8 cellular contexts compared by ENCODE assay signal in genomic region chr2:84516234-84516986, GRCh38. TPM values are rescaled to one million over a fixed set of nuclear protein-coding genes. Genes with fewer than 3 reads are reported as not detected.
A peak's percentile ranks its signal among the peaks of the same experiment; 100 is the strongest.
DNase-seq lines count a peak whose midpoint lies in the region; ATAC-seq and TF ChIP-seq lines count a peak whose summit lies in the region.

Gene DNAH6 (plus strand): TSS chr2:84516498. CDS start chr2:84517827, 1,329 bp downstream.

- H3K27ac ChIP-seq in 22Rv1: peak within 1 kb of the TSS; percentile 44
- no peak within 1 kb of the TSS for H3K27ac ChIP-seq in colonic mucosa

- peak within 1 kb of the TSS; percentile 47 for H3K27ac Mint-ChIP-seq in activated CD4-positive, alpha-beta T cell treated with anti-CD3 and anti-CD28 coated beads, Interleukin-2, amount 10 ng/mL, durations not matched to agents 24 days and 14 days

- H3K4me3 Mint-ChIP-seq in activated CD4-positive, alpha-beta T cell treated with anti-CD3 and anti-CD28 coated beads, Interleukin-2, amount 10 ng/mL, durations not matched to agents 24 days and 14 days: peak within 1 kb of the TSS; percentile 88

- H3K36me3 Mint-ChIP-seq in activated CD4-positive, alpha-beta T cell treated with anti-CD3 and anti-CD28 coated beads, Interleukin-2, amount 10 ng/mL, durations not matched to agents 24 days and 14 days (ENCODE audit: low read depth): no peaks in the 10 kb centered on the region

- H3K27me3 ChIP-seq in colonic mucosa (no peaks in the 10 kb centered on the region), kidney epithelial cell (ENCODE audit: control insufficient read depth, insufficient read depth, low read length) (no peaks in the 10 kb centered on the region)

- ATAC-seq in GM18861 (IDR thresholded peaks at IDR 0.05; ENCODE audit: unreplicated experiment): peak; percentile 87
- peak; percentile 96 for ATAC-seq in HG03095 (IDR thresholded peaks at IDR 0.05; ENCODE audit: unreplicated experiment)

- H3K4me3 ChIP-seq in colonic mucosa (peak within 1 kb of the TSS; percentile 37), kidney epithelial cell (ENCODE audit: low read depth, low read length) (peak within 1 kb of the TSS; percentile 47)

- intact Hi-C loops in activated CD4-positive, alpha-beta T cell treated with anti-CD3 and anti-CD28 coated beads, Interleukin-2, amount 10 ng/mL, durations not matched to agents 24 days and 14 days (cut with micrococcal nuclease): loop anchor here (2.0 to 5.0 kb wide), 3 partner anchors 58 to 411 kb away; partner anchors contain the start of genes SUCLG1 and TRABD2A
- intact Hi-C loops in colonic mucosa (cut with DNase I): no loop called here

- TF ChIP-seq CTCF in 22Rv1 (IDR thresholded peaks at IDR 0.05) (no peak), colonic mucosa (IDR thresholded peaks at IDR 0.05) (no peak), kidney epithelial cell (IDR thresholded peaks at IDR 0.05; ENCODE audit: insufficient read depth, low read length, poor library complexity, severe bottlenecking) (no peak)

- peak within 1 kb of the TSS; percentile 46 to 64 for H3K9ac ChIP-seq in colonic mucosa (ENCODE audit: low read depth in 2 of 2, low read length in 2 of 2)

- H3K4me1 ChIP-seq in colonic mucosa: no peaks in the 10 kb centered on the region

- peak; percentile 73 for DNase-seq in NCI-H2196 treated with DMSO at 0.1 percent for 48 hours (lab: John Stamatoyannopoulos, UW; ENCODE audit: unreplicated experiment)
- peak; percentile 96 for DNase-seq in activated CD4-positive, alpha-beta T cell treated with anti-CD3 and anti-CD28 coated beads, Interleukin-2, amount 10 ng/mL, durations not matched to agents 24 days and 14 days
- DNase-seq in colonic mucosa: peak; percentile 93
- DNase-seq in kidney epithelial cell (ENCODE audit: low read depth): peak; percentile 90
- DNase-seq in stimulated activated CD4-positive, alpha-beta T cell treated with anti-CD3 and anti-CD28 coated beads, Interleukin-15, amount 100 ng/mL, for 1 hour (ENCODE audit: low read depth in 1 of 2, low spot score in 1 of 2): peak; percentile 62

- H3K27me3 Mint-ChIP-seq in activated CD4-positive, alpha-beta T cell treated with anti-CD3 and anti-CD28 coated beads, Interleukin-2, amount 10 ng/mL, durations not matched to agents 24 days and 14 days: peaks cover 27% of the 10 kb centered on the region

- no peaks in the 10 kb centered on the region for H3K9me3 ChIP-seq in colonic mucosa

- H3K9me3 Mint-ChIP-seq in activated CD4-positive, alpha-beta T cell treated with anti-CD3 and anti-CD28 coated beads, Interleukin-2, amount 10 ng/mL, durations not matched to agents 24 days and 14 days: peaks cover 8% of the 10 kb centered on the region

- H3K36me3 ChIP-seq in colonic mucosa (no peaks in the 10 kb centered on the region), kidney epithelial cell (ENCODE audit: control insufficient read depth, insufficient read depth, low read length) (no peaks in the 10 kb centered on the region)

- peaks cover 11% of the 10 kb centered on the region for H3K4me1 Mint-ChIP-seq in activated CD4-positive, alpha-beta T cell treated with anti-CD3 and anti-CD28 coated beads, Interleukin-2, amount 10 ng/mL, durations not matched to agents 24 days and 14 days

RNA-seq across cellular contexts. Expression of gene DNAH6, which starts in this region (rescaled TPM):
- 0.17 and 0.23 TPM in 2 replicates for total RNA-seq in activated CD4-positive, alpha-beta T cell treated with anti-CD3 and anti-CD28 coated beads, Interleukin-2, amount 10 ng/mL, durations not matched to agents 24 days and 14 days
- total RNA-seq in colonic mucosa (1 to 10 TPM; 1.2 to 1.8 TPM), kidney epithelial cell (0.27 and 0.63 TPM in 2 replicates)

Comparison
In these comparisons a context has a peak if more than half of its experiments do, and no peak if none do; other contexts are left out.
1. Peak in DNase-seq in activated CD4-positive, alpha-beta T cell treated with anti-CD3 and anti-CD28 coated beads, Interleukin-2, amount 10 ng/mL, durations not matched to agents 24 days and 14 days; RNA of the gene not detected or under 1 TPM.
2. Peak in DNase-seq and H3K4me3 ChIP-seq in kidney epithelial cell; RNA of the gene not detected or under 1 TPM.